ENCODE assay signal across 18 cellular contexts in genomic region chr5:324736-325612, GRCh38. TPM values are rescaled to one million over a fixed set of nuclear protein-coding genes. Genes with fewer than 3 reads are reported as not detected.
DNase-seq lines count a peak whose midpoint lies in the region; ATAC-seq and TF ChIP-seq lines count a peak whose summit lies in the region.
"Had no signal": no experiment of that assay in that cellular context is flagged by ENCODE, and none has a peak within 500 bp of the region (broad histone marks: within the 10 kb centered on the region; RNA-seq: fewer than 3 reads in every experiment).

No MANE protein-coding gene starts in this region.

- H2BK120ac ChIP-seq in neuronal stem cell (ENCODE audit: low read depth, low read length) = no peak overlapping the region
- H2BK120ac ChIP-seq in H9 (ENCODE audit: low read depth, low read length, poor library complexity, severe bottlenecking) = no peak overlapping the region

- H3K27me3 Mint-ChIP-seq in chondrocyte (ENCODE audit: low read depth) (no peaks in the 10 kb centered on the region), H9 (ENCODE audit: low read depth) (peaks cover 69% of the 10 kb centered on the region)

- H3T11ph ChIP-seq in H9 (ENCODE audit: low read length) = no peak overlapping the region

- H3K4me3 Mint-ChIP-seq in chondrocyte (ENCODE audit: unreplicated experiment) (no peak overlapping the region), H9 (no peak overlapping the region; a peak in 1 of 5 replicates)

- ATAC-seq in Right ventricle myocardium superior (ENCODE audit: poor library complexity) = no peak
- no peak for ATAC-seq in HG03571 (IDR thresholded peaks at IDR 0.05; ENCODE audit: unreplicated experiment)
- ATAC-seq in HG02973 (IDR thresholded peaks at IDR 0.05; ENCODE audit: unreplicated experiment) = no peak

- H2BK5ac ChIP-seq in neuronal stem cell (ENCODE audit: low read length) = no peak overlapping the region
- H2BK5ac ChIP-seq in H9 (ENCODE audit: insufficient read length, low read length) = no peak overlapping the region

- H3K9me3 ChIP-seq in left ventricle myocardium inferior (replicated peaks) = no peaks in the 10 kb centered on the region
- peaks cover 6 to 17% of the 10 kb centered on the region in 2 donors for H3K9me3 ChIP-seq in neuronal stem cell (replicated peaks in 1 of 2; ENCODE audit: control insufficient read depth in 2 of 2, insufficient read depth in 1 of 2, low read depth in 1 of 2, low read length in 2 of 2)
- H3K9me3 ChIP-seq in H9 (ENCODE audit: control insufficient read depth, low read depth, low read length) = no peaks in the 10 kb centered on the region
- H3K9me3 ChIP-seq: BLaER1 had no signal

- H3K27me3 ChIP-seq in left ventricle myocardium inferior (ENCODE audit: low read depth) (peaks cover 53% of the 10 kb centered on the region), neuronal stem cell (ENCODE audit: control insufficient read depth in 3 of 3, insufficient read depth in 3 of 3, low read depth in 1 of 3, low read length in 3 of 3) (peaks cover 28 to 40% (median 37%) of the 10 kb centered on the region in 3 experiments), H9 (ENCODE audit: insufficient read depth, low read length) (peaks cover 18% of the 10 kb centered on the region; the same call in 1 of the 2 replicates)

- peaks cover 19% of the 10 kb centered on the region for H3K4me1 Mint-ChIP-seq in chondrocyte (ENCODE audit: low read depth)
- H3K4me1 Mint-ChIP-seq in H9 = peaks cover 12 to 13% of the 10 kb centered on the region in 2 experiments

- peak; percentile 25 for DNase-seq in Right ventricle myocardium superior
- DNase-seq in left ventricle myocardium inferior = no peak
- DNase-seq in chondrocyte (ENCODE audit: low spot score) = peak; percentile 85
- no peak for DNase-seq in neuronal stem cell (ENCODE audit: low spot score)
- DNase-seq in H9 = no peak
- no peak for DNase-seq in NCI-H1417 (lab: John Stamatoyannopoulos, UW)
- DNase-seq: 8988T; CD8-positive, alpha-beta memory T cell; DMS79 treated with DMSO at 0.1 percent for 48 hours; H7; NCI-H1417 treated with DMSO at 0.1 percent for 48 hours; NCI-H1930; NCI-H2171; NCI-H446 treated with DMSO at 0.1 percent for 48 hours; NK-92 treated with Interleukin-12 subunit alpha and Interleukin-12 subunit beta, amount 100 ng/mL, for 24 hours had no signal

- no peak overlapping the region for H3K4me2 ChIP-seq in neuronal stem cell (ENCODE audit: insufficient read depth, low read length, poor library complexity, severe bottlenecking)
- no peak overlapping the region for H3K4me2 ChIP-seq in H9 (ENCODE audit: insufficient read depth, insufficient read length, low read length)
- H3K4me2 ChIP-seq: BLaER1 had no signal

- H3K23ac ChIP-seq in neuronal stem cell (ENCODE audit: low read depth, low read length, poor library complexity) (peak overlapping the region; percentile 55), H9 (ENCODE audit: insufficient read length, low read depth, low read length) (no peak overlapping the region)

- H3K56ac ChIP-seq in H9 (ENCODE audit: insufficient read length, low read depth, low read length) = no peak overlapping the region

- TF ChIP-seq CTCF in left ventricle myocardium inferior (IDR thresholded peaks at IDR 0.05; ENCODE audit: borderline replicate concordance) (no peak), chondrocyte (IDR thresholded peaks at IDR 0.05) (no peak), H9 (conservative IDR thresholded peaks at IDR 0.05) (no peak)

- intact Hi-C loops in Right ventricle myocardium superior (cut with DNase I) = no loop called here
- intact Hi-C loops in left ventricle myocardium inferior (cut with micrococcal nuclease) = no loop called here

- H3K36me3 Mint-ChIP-seq in chondrocyte (ENCODE audit: low read depth) = peaks cover 2% of the 10 kb centered on the region
- H3K36me3 Mint-ChIP-seq in H9 (ENCODE audit: insufficient read depth in 1 of 3, low read depth in 3 of 3) = peaks cover 0 to 2% (median 0%) of the 10 kb centered on the region in 3 experiments; a peak in 1 of 7 replicates
- H3K36me3 Mint-ChIP-seq: CD8-positive, alpha-beta memory T cell had no signal

- H3K4ac ChIP-seq in neuronal stem cell (ENCODE audit: low read length) (no peak overlapping the region), H9 (ENCODE audit: low read depth, low read length) (no peak overlapping the region)

- no peaks in the 10 kb centered on the region for H3K9me3 Mint-ChIP-seq in chondrocyte (ENCODE audit: low read depth)
- no peaks in the 10 kb centered on the region for H3K9me3 Mint-ChIP-seq in H9
- H3K9me3 Mint-ChIP-seq: CD8-positive, alpha-beta memory T cell had no signal

- H3K27ac Mint-ChIP-seq in chondrocyte (ENCODE audit: unreplicated experiment) = no peak overlapping the region
- H3K27ac Mint-ChIP-seq in H9 = no peak overlapping the region
- H3K27ac Mint-ChIP-seq: CD8-positive, alpha-beta memory T cell had no signal

- peak overlapping the region; percentile 44 for H3K9ac ChIP-seq in neuronal stem cell (ENCODE audit: low read depth, low read length, poor library complexity)
- no peak overlapping the region for H3K9ac ChIP-seq in H9 (ENCODE audit: extremely low read depth, insufficient read length, low read length)
- H3K9ac ChIP-seq: BLaER1 had no signal

- H3K79me1 ChIP-seq in neuronal stem cell (ENCODE audit: low read depth, low read length) = no peaks in the 10 kb centered on the region
- H3K79me1 ChIP-seq in H9 (ENCODE audit: insufficient read depth, low read depth, low read length, poor library complexity, severe bottlenecking) = no peaks in the 10 kb centered on the region

- WGBS in neuronal stem cell (ENCODE audit: extremely low coverage in 2 of 2, insufficient read length in 2 of 2, insufficient replicate concordance in 1 of 2), 2 donors = no CpG with 5 or more reads among the region's 24 CpGs
- WGBS in H9 (ENCODE audit: extremely low coverage, insufficient read length, low lambda C conversion rate) = no CpG with 5 or more reads among the region's 24 CpGs

- H3K23me2 ChIP-seq in H9 (ENCODE audit: insufficient read length, low read depth, low read length, poor library complexity, severe bottlenecking) = peaks cover 11% of the 10 kb centered on the region

- H2BK12ac ChIP-seq in neuronal stem cell (ENCODE audit: low read length) (no peak overlapping the region), H9 (ENCODE audit: insufficient read length, low read depth, low read length) (no peak overlapping the region)

- H2BK20ac ChIP-seq in H9 (ENCODE audit: low read depth, low read length, poor library complexity, severe bottlenecking) = no peak overlapping the region

- no peaks in the 10 kb centered on the region for H3K79me2 ChIP-seq in H9 (ENCODE audit: insufficient read depth, low read length)

- H3K36me3 ChIP-seq in left ventricle myocardium inferior (no peaks in the 10 kb centered on the region), neuronal stem cell (replicated peaks in 1 of 2; ENCODE audit: control insufficient read depth in 2 of 2, insufficient read depth in 2 of 2, low read length in 2 of 2) (no peaks in the 10 kb centered on the region)
- H3K36me3 ChIP-seq: BLaER1 had no signal

- no peak overlapping the region for H4K91ac ChIP-seq in neuronal stem cell (ENCODE audit: low read depth, low read length, poor library complexity)
- H4K91ac ChIP-seq in H9 (ENCODE audit: insufficient read length, low read depth, low read length) = no peak overlapping the region

- peak overlapping the region; percentile 71 for H3K14ac ChIP-seq in neuronal stem cell (ENCODE audit: low read length)
- no peak overlapping the region for H3K14ac ChIP-seq in H9 (ENCODE audit: insufficient read depth, low read length)

- peak overlapping the region; percentile 78 for H2BK15ac ChIP-seq in neuronal stem cell (ENCODE audit: low read length)
- no peak overlapping the region for H2BK15ac ChIP-seq in H9 (ENCODE audit: low read depth, low read length)

- no peak overlapping the region for H2AFZ ChIP-seq in neuronal stem cell (ENCODE audit: low read length)
- H2AFZ ChIP-seq in H9 (ENCODE audit: low read length) = no peak overlapping the region

- no peak overlapping the region for H3K27ac ChIP-seq in left ventricle myocardium inferior (replicated peaks)
- no peak overlapping the region for H3K27ac ChIP-seq in neuronal stem cell (replicated peaks; ENCODE audit: low read length)
- no peak overlapping the region for H3K27ac ChIP-seq in H9 (ENCODE audit: insufficient read length, low read depth, low read length)
- H3K27ac ChIP-seq: BLaER1 had no signal

- no peak overlapping the region for H3K18ac ChIP-seq in neuronal stem cell (ENCODE audit: low read length)
- no peak overlapping the region for H3K18ac ChIP-seq in H9 (ENCODE audit: insufficient read length, low read depth, low read length)

- no peak overlapping the region for H4K8ac ChIP-seq in neuronal stem cell (ENCODE audit: low read depth, low read length)
- no peak overlapping the region for H4K8ac ChIP-seq in H9 (replicated peaks; ENCODE audit: insufficient read length, low read depth, low read length)

- H2AK5ac ChIP-seq in neuronal stem cell (ENCODE audit: low read depth, low read length) = peak overlapping the region; percentile 75
- H2AK5ac ChIP-seq in H9 (ENCODE audit: insufficient read length, low read length) = no peak overlapping the region

- H4K5ac ChIP-seq in H9 (ENCODE audit: insufficient read length, low read depth, low read length) = no peak overlapping the region

- H3K4me3 ChIP-seq in left ventricle myocardium inferior (no peak overlapping the region), neuronal stem cell (ENCODE audit: low read length in 2 of 2) (no peak overlapping the region)
- H3K4me3 ChIP-seq: BLaER1 had no signal

- H4K20me1 ChIP-seq in H9 (ENCODE audit: control insufficient read depth, insufficient read depth, insufficient read length) = no peaks in the 10 kb centered on the region

- H3K4me1 ChIP-seq in left ventricle myocardium inferior (peaks cover 27% of the 10 kb centered on the region), neuronal stem cell (ENCODE audit: control insufficient read depth in 2 of 2, insufficient read depth in 1 of 2, low read depth in 1 of 2, low read length in 2 of 2) (peaks cover 0 to 5% of the 10 kb centered on the region in 2 donors), H9 (ENCODE audit: insufficient read depth, low read length) (no peaks in the 10 kb centered on the region; the same call in 1 of the 2 replicates)

RNA-seq across cellular contexts. Expression of gene AHRR, which starts 3.5 kb away (rescaled TPM):
- 1.8 TPM for total RNA-seq in Right ventricle myocardium superior
- total RNA-seq in left ventricle myocardium inferior = 1.4 TPM
- 9.3 to 17.3 TPM (median 13.4 TPM) in 3 replicates for total RNA-seq in chondrocyte
- polyA plus RNA-seq in neuronal stem cell (2013, experiment 1 of 2) = 0.26 TPM
- polyA plus RNA-seq in neuronal stem cell (2013, experiment 2 of 2) = 0.28 TPM
- total RNA-seq in H9 (2021) = 1.7 and 2.2 TPM in 2 replicates
- polyA plus RNA-seq: CD8-positive, alpha-beta memory T cell had no signal

RNA-seq across cellular contexts. Expression of gene PDCD6, which starts 53.5 kb away (rescaled TPM):
- total RNA-seq in Right ventricle myocardium superior = 32.4 TPM
- total RNA-seq in left ventricle myocardium inferior = 34.2 TPM
- 71.9 to 89.8 TPM (median 74.0 TPM) in 3 replicates for total RNA-seq in chondrocyte
- 55.8 TPM for polyA plus RNA-seq in neuronal stem cell (2013, experiment 1 of 2)
- polyA plus RNA-seq in neuronal stem cell (2013, experiment 2 of 2) = 53.8 TPM
- total RNA-seq in H9 (2021) = 84.9 and 91.5 TPM in 2 replicates

Comparison
In these comparisons a context has a peak if more than half of its experiments do, and no peak if none do; other contexts are left out.
1. DNase-seq: peak in Right ventricle myocardium superior (single experiment) and chondrocyte (single experiment); none in left ventricle myocardium inferior (single experiment), neuronal stem cell (single experiment), H9 (single experiment) and NCI-H1417 (0 of 3).